In the genomic region with DNA sequence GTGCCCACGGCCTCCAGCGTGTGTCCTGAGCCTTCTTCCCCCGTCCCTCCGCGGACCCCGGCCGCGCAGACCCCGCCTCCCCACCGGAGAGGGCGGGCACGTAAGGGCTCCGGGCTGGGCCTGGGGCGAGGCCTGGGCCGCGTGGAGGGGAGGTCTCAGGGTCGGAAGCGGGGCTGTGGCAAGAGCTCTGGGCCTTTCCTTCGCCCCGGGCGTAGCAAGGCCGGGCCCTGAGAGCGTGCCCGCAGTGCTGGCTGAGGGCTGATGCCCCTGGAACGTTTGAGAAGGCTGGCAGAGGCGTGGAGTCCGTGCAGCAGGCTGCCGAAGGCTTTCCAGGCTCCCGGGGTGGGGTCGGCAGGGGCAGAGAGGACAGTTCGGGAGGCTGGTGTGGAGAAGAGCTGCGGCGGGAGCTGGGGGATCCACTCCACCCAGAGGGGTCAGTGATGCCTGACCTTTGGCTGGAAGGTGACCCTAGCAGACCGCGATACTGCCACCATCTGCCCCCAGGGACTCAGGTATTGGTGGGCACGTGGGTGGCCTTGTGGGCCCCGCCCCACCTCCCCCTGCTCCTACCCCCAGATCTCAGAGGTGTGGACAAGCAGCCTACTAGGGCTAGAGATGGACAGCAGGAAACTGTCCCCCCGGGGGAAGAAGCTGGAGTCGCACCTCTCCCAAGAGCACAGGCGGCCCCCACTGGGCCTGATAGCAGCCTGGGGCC, we compare ENCODE assay signal across 8 cellular contexts. TPM values are rescaled to one million over a fixed set of nuclear protein-coding genes. Genes with fewer than 3 reads are reported as not detected.
DNase-seq lines count a peak whose midpoint lies in the region; ATAC-seq and TF ChIP-seq lines count a peak whose summit lies in the region.

No MANE protein-coding gene starts in this region.

- ATAC-seq in GM18867 (IDR thresholded peaks at IDR 0.05; ENCODE audit: unreplicated experiment) (peak; percentile 41), HG03139 (IDR thresholded peaks at IDR 0.05; ENCODE audit: unreplicated experiment) (peak; percentile 26)

- H3K36me3 Mint-ChIP-seq in chondrocyte (ENCODE audit: low read depth) = peaks cover 13% of the 10 kb centered on the region

- peak overlapping the region; percentile 84 to 91 (median 87) for H3K27ac ChIP-seq in transverse colon

- in situ Hi-C loops in transverse colon (cut with MboI; ENCODE audit: low pct_ligation_motif_present in 1 of 4, low pct_unique_long_range_greater_than_20kb in 1 of 4, low sequenced_read_pairs in 3 of 4) = no loop called here

- H3K27me3 ChIP-seq in transverse colon = no peaks in the 10 kb centered on the region

- peaks cover 11 to 17% (median 15%) of the 10 kb centered on the region in 4 donors for H3K4me1 ChIP-seq in transverse colon

- no peaks in the 10 kb centered on the region for H3K27me3 Mint-ChIP-seq in chondrocyte (ENCODE audit: low read depth)

- H3K4me1 Mint-ChIP-seq in chondrocyte (ENCODE audit: low read depth) = peaks cover 14% of the 10 kb centered on the region

- peak overlapping the region; percentile 82 for H3K4me3 ChIP-seq in lower leg skin (ENCODE audit: low read depth, poor library complexity, severe bottlenecking)
- peak overlapping the region; percentile 62 to 76 (median 66) for H3K4me3 ChIP-seq in transverse colon

- H3K27ac Mint-ChIP-seq in chondrocyte (ENCODE audit: unreplicated experiment) = no peak overlapping the region

- intact Hi-C loops in lower leg skin (cut with DNase I; ENCODE audit: low total_unique reads) = no loop called here
- intact Hi-C loops in transverse colon (cut with DNase I; ENCODE audit: low total_unique reads) = no loop called here

- peaks cover 0 to 6% (median 2%) of the 10 kb centered on the region in 4 donors for H3K36me3 ChIP-seq in transverse colon

- H3K9me3 Mint-ChIP-seq in chondrocyte (ENCODE audit: low read depth) = peaks cover 11% of the 10 kb centered on the region

- TF ChIP-seq CTCF in chondrocyte (IDR thresholded peaks at IDR 0.05) (no peak), lower leg skin (IDR thresholded peaks at IDR 0.05) (no peak), transverse colon (IDR thresholded peaks at IDR 0.05) (no peak)

- H3K9me3 ChIP-seq in transverse colon = no peaks in the 10 kb centered on the region

- TF ChIP-seq EP300 in transverse colon (IDR thresholded peaks at IDR 0.05; ENCODE audit: low read depth) = no peak

- 43 to 46% methylated on average over 13 to 21 of the region's 40 CpGs for WGBS in lower leg skin, 2 donors
- WGBS in transverse colon (ENCODE audit: low coverage in 1 of 2), 2 donors = 17% methylated on average over 27 of the region's 40 CpGs; no CpG with 5 or more reads in 1 of the 2 donors

- TF ChIP-seq POLR2A in lower leg skin (IDR thresholded peaks at IDR 0.05) = no peak
- no peak for TF ChIP-seq POLR2A in transverse colon (IDR thresholded peaks at IDR 0.05)

- peak overlapping the region; percentile 78 for H3K4me3 Mint-ChIP-seq in chondrocyte (ENCODE audit: unreplicated experiment)

- DNase-seq in AG20443 (ENCODE audit: low spot score) (peak; percentile 45), RPMI7951 (ENCODE audit: low read depth) (peak; percentile 22), chondrocyte (ENCODE audit: low spot score) (no peak), lower leg skin (ENCODE audit: low spot score in 2 of 2) (no peak), transverse colon (no peak), NCI-H2029 treated with DMSO at 0.1 percent for 48 hours (lab: John Stamatoyannopoulos, UW) (no peak)

RNA-seq across cellular contexts. Expression of a gene that starts 0.5 kb away (rescaled TPM):
- not detected in 2 replicates for total RNA-seq in RPMI7951 (2014; rRNA removed; shearing (Covaris generic))
- 0.60 to 2.9 TPM (median 2.2 TPM) in 3 replicates for total RNA-seq in chondrocyte
- total RNA-seq in lower leg skin = under 1 TPM in 2 of 4 donors, not detected in 2; 0.17 to 0.34 TPM
- under 1 TPM in 1 of 4 donors, not detected in 3; 0.41 TPM for total RNA-seq in transverse colon

RNA-seq across cellular contexts. Expression of a gene that starts 20.7 kb away (rescaled TPM):
- 15.3 and 18.4 TPM in 2 replicates for total RNA-seq in RPMI7951 (2014; rRNA removed; shearing (Covaris generic))
- total RNA-seq in chondrocyte (83.6 to 91.9 TPM (median 85.1 TPM) in 3 replicates), lower leg skin (10 to 100 TPM; 39.3 to 56.7 (median 46.4) TPM), transverse colon (100 to 1,000 TPM in 2 of 4 donors, 10 to 100 TPM in 2; 79.4 to 293 (median 106) TPM)

Comparison
In these comparisons a context has a peak if more than half of its experiments do, and no peak if none do; other contexts are left out.
1. DNase-seq: peak in AG20443 (single experiment) and RPMI7951 (single experiment); none in chondrocyte (single experiment), lower leg skin (0 of 2), transverse colon (single experiment) and NCI-H2029 treated with DMSO at 0.1 percent for 48 hours (single experiment).